26 cellular contexts compared by ENCODE assay signal in genomic region chr2:61720911-61721310, GRCh38.
"Had no signal": no experiment of that assay in that cellular context is flagged by ENCODE, and none has a peak within 500 bp of the region (broad histone marks: within the 10 kb centered on the region; RNA-seq: fewer than 3 reads in every experiment).

No MANE protein-coding gene starts in this region.

- H3K9me3 Mint-ChIP-seq: activated CD4-positive, alpha-beta memory T cell treated with anti-CD3 and anti-CD28 coated beads, Interleukin-2, amount 10 ng/mL, durations not matched to agents 7 days and 5 days; activated naive CD8-positive, alpha-beta T cell treated with anti-CD3 and anti-CD28 coated beads, Interleukin-2, amount 10 ng/mL, durations not matched to agents 7 days and 5 days; activated T-cell treated with anti-CD3 and anti-CD28 coated beads, Interleukin-2, amount 50 U/mL, for 72 hours had no signal

- H3K36me3 Mint-ChIP-seq: activated naive CD8-positive, alpha-beta T cell treated with anti-CD3 and anti-CD28 coated beads, Interleukin-2, amount 10 ng/mL, durations not matched to agents 7 days and 5 days had no signal

- DNase-seq: activated CD4-positive, alpha-beta memory T cell treated with anti-CD3 and anti-CD28 coated beads, Interleukin-2, amount 10 ng/mL, durations not matched to agents 7 days and 5 days; activated CD4-positive, alpha-beta T cell treated with anti-CD3 and anti-CD28 coated beads for 36 hours; activated CD4-positive, alpha-beta T cell treated with anti-CD3 and anti-CD28 coated beads, Interleukin-2, amount 50 U/mL, for 1 hour; activated CD8-positive, alpha-beta memory T cell treated with anti-CD3 and anti-CD28 coated beads, Interleukin-2, amount 50 U/mL, for 4 hours; activated gamma-delta T cell treated with Interleukin-2 at 50 U/mL for 16 hours; activated naive CD4-positive, alpha-beta T cell treated with anti-CD3 and anti-CD28 coated beads, Interleukin-2, amount 50 U/mL, for 16 hours; activated naive CD8-positive, alpha-beta T cell treated with anti-CD3 and anti-CD28 coated beads, Interleukin-2, amount 10 ng/mL, durations not matched to agents 7 days and 5 days; activated T-cell treated with anti-CD3 and anti-CD28 coated beads, Interleukin-2, amount 50 U/mL, for 72 hours; adrenal gland; anterior cingulate cortex; central memory CD4-positive, alpha-beta T cell; MM.1S; NCI-H1105; NCI-H1436; NCI-H1694 treated with DMSO at 0.1 percent for 48 hours; NCI-H2029 treated with DMSO at 0.1 percent for 48 hours; NCI-H345; NCI-H510A; NCI-H526 treated with DMSO at 0.1 percent for 48 hours; NK-92 treated with Interleukin-12 subunit alpha and Interleukin-12 subunit beta, amount 100 ng/mL, for 24 hours; SIG-M5; T-helper 1 cell; WERI-Rb-1 had no signal

- H3K4me3 ChIP-seq: adrenal gland, breast epithelium had no signal

- ATAC-seq: activated CD4-positive, alpha-beta T cell treated with anti-CD3 and anti-CD28 coated beads for 36 hours; activated T-cell treated with anti-CD3 and anti-CD28 coated beads, Interleukin-2, amount 50 U/mL, for 72 hours had no signal

- H3K27ac Mint-ChIP-seq: activated CD4-positive, alpha-beta memory T cell treated with anti-CD3 and anti-CD28 coated beads, Interleukin-2, amount 10 ng/mL, durations not matched to agents 7 days and 5 days; activated CD4-positive, alpha-beta T cell treated with anti-CD3 and anti-CD28 coated beads for 36 hours; activated naive CD8-positive, alpha-beta T cell treated with anti-CD3 and anti-CD28 coated beads, Interleukin-2, amount 10 ng/mL, durations not matched to agents 7 days and 5 days; activated T-cell treated with anti-CD3 and anti-CD28 coated beads, Interleukin-2, amount 50 U/mL, for 72 hours; activated T-helper 2 cell treated with anti-CD3 and anti-CD28 coated beads, Interferon-gamma antibody, Interleukin-2, Interleukin-4, amounts not matched to agents 10 μg/mL and 5 μg/mL and 100 μg/mL, durations not matched to agents 14 hours and 24 hours and 36 hours had no signal

- H3K27ac ChIP-seq: adrenal gland, breast epithelium, WERI-Rb-1 had no signal

- H3K27me3 Mint-ChIP-seq: activated naive CD8-positive, alpha-beta T cell treated with anti-CD3 and anti-CD28 coated beads, Interleukin-2, amount 10 ng/mL, durations not matched to agents 7 days and 5 days had no signal

- H3K9me3 ChIP-seq: adrenal gland, breast epithelium had no signal

- H3K4me1 ChIP-seq: adrenal gland, breast epithelium had no signal

- FAIRE-seq: RCC 7860 had no signal

- H3K36me3 ChIP-seq: adrenal gland, breast epithelium, WERI-Rb-1 had no signal

- H3K27me3 ChIP-seq: adrenal gland, breast epithelium had no signal

- H3K4me3 Mint-ChIP-seq: activated CD4-positive, alpha-beta memory T cell treated with anti-CD3 and anti-CD28 coated beads, Interleukin-2, amount 10 ng/mL, durations not matched to agents 7 days and 5 days; activated CD4-positive, alpha-beta T cell treated with anti-CD3 and anti-CD28 coated beads for 36 hours; activated naive CD8-positive, alpha-beta T cell treated with anti-CD3 and anti-CD28 coated beads, Interleukin-2, amount 10 ng/mL, durations not matched to agents 7 days and 5 days; activated T-cell treated with anti-CD3 and anti-CD28 coated beads, Interleukin-2, amount 50 U/mL, for 72 hours had no signal

- H3K4me1 Mint-ChIP-seq: activated CD4-positive, alpha-beta memory T cell treated with anti-CD3 and anti-CD28 coated beads, Interleukin-2, amount 10 ng/mL, durations not matched to agents 7 days and 5 days; activated CD4-positive, alpha-beta T cell treated with anti-CD3 and anti-CD28 coated beads for 36 hours; activated naive CD8-positive, alpha-beta T cell treated with anti-CD3 and anti-CD28 coated beads, Interleukin-2, amount 10 ng/mL, durations not matched to agents 7 days and 5 days had no signal
